In the genomic region with DNA sequence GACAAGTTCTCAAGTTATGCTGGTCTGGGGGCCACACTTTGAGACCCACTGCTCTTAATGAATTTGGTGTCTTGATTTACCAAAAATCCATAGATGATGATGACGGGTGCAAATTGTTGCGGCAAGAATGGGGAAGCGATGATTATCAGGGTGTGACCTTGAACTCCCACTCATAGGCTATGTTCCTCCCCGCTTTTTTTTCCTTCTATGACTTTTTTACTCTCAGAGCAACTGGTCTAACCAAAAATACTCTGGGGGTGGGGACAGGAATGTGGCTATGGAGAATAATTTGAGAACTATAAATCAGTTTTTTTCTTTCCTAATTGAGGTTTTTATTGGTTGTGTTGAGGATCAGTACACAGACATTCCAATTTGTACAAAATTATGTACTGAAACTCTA, we compare ENCODE assay signal across 1 cellular context.
TF ChIP-seq lines count a peak whose summit lies in the region.

No MANE protein-coding gene starts in this region.

TF ChIP-seq in K562, 482 proteins besides CTCF, POLR2A, EP300 and RAD21 (continued from another document):
- TF ChIP-seq, protein P1, sequence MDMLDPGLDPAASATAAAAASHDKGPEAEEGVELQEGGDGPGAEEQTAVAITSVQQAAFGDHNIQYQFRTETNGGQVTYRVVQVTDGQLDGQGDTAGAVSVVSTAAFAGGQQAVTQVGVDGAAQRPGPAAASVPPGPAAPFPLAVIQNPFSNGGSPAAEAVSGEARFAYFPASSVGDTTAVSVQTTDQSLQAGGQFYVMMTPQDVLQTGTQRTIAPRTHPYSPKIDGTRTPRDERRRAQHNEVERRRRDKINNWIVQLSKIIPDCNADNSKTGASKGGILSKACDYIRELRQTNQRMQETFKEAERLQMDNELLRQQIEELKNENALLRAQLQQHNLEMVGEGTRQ (CRISPR knock-in tag; IDR thresholded peaks at IDR 0.05), result no peak
